19 cellular contexts compared by ENCODE assay signal in the genomic region with DNA sequence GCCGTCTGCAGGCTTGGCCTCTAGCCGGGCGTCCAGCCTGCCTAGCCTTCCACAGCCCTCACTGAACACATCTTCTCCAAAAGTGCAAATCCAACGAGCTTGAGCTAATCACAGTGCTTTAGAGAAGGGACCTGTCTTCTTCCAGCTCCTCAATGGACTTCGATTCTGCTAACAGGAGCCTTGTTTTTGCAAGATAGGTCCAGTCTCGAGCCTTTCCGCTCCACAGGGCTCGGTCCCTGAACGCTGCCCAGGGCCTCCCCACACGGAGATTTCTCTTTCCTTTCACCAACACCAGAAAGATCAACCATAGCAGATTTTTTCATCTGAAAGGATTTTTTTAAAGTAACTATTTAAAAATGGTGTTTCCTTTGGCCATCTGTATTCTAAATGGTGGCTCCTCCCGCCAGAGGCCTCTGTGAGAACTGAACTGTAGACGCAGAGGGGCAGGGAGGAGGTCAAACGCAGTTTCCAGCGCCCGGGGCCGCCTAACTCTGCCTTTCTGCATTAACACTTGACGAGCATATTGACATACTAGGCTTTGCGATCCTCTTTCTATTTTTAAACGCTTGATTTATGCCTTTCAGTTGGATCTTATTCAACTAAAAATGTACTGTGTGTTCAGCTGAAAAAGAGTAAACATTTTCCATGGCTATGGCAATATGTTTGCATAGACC.
DNase-seq lines count a peak whose midpoint lies in the region; ATAC-seq, FAIRE-seq and TF ChIP-seq lines count a peak whose summit lies in the region.
"Had no signal": no experiment of that assay in that cellular context is flagged by ENCODE, and none has a peak within 500 bp of the region (broad histone marks: within the 10 kb centered on the region; RNA-seq: fewer than 3 reads in every experiment).

No MANE protein-coding gene starts in this region.

- H3K27me3 ChIP-seq in GM23338 (ENCODE audit: insufficient read depth), result no peaks in the 10 kb centered on the region

- no peak for ATAC-seq in GM23338
- ATAC-seq in omental fat pad (ENCODE audit: low FRiP score), result no peak
- no peak for ATAC-seq in GM18870 (IDR thresholded peaks at IDR 0.05; ENCODE audit: unreplicated experiment)
- ATAC-seq: activated CD4-positive, alpha-beta T cell treated with anti-CD3 and anti-CD28 coated beads for 36 hours; body of pancreas; gastroesophageal sphincter; left ventricle myocardium superior had no signal

- H3K27me3 Mint-ChIP-seq in GM23338 (ENCODE audit: insufficient read depth, low read depth, poor library complexity), result no peaks in the 10 kb centered on the region
- no peaks in the 10 kb centered on the region for H3K27me3 Mint-ChIP-seq in activated T-helper 2 cell treated with anti-CD3 and anti-CD28 coated beads, Interferon-gamma antibody, Interleukin-2, Interleukin-4, amounts not matched to agents 10 μg/mL and 5 μg/mL and 100 μg/mL, durations not matched to agents 14 hours and 24 hours and 36 hours (ENCODE audit: low read depth)
- H3K27me3 Mint-ChIP-seq: dendritic cell treated with granulocyte-macrophage colony-stimulating factor and Interleukin-4, amounts not matched to agents 40 ng/mL and 50 ng/mL, for 4 days had no signal

- H4K20me1 ChIP-seq in GM23338 (replicated peaks; ENCODE audit: insufficient read depth), result no peaks in the 10 kb centered on the region

- H3K4me2 ChIP-seq in GM23338, result no peak overlapping the region

- no peak overlapping the region for H3K27ac ChIP-seq in GM23338 (ENCODE audit: low read depth)
- H3K27ac ChIP-seq: body of pancreas, gastroesophageal sphincter had no signal

- peak; percentile 95 for FAIRE-seq in islet of Langerhans (lab: Jason Lieb, UNC)
- FAIRE-seq: GM12891 had no signal

- no peaks in the 10 kb centered on the region for H3K9me3 Mint-ChIP-seq in GM23338
- H3K9me3 Mint-ChIP-seq in activated T-helper 2 cell treated with anti-CD3 and anti-CD28 coated beads, Interferon-gamma antibody, Interleukin-2, Interleukin-4, amounts not matched to agents 10 μg/mL and 5 μg/mL and 100 μg/mL, durations not matched to agents 14 hours and 24 hours and 36 hours, result no peaks in the 10 kb centered on the region
- H3K9me3 Mint-ChIP-seq: activated naive CD8-positive, alpha-beta T cell treated with anti-CD3 and anti-CD28 coated beads for 36 hours; dendritic cell treated with granulocyte-macrophage colony-stimulating factor and Interleukin-4, amounts not matched to agents 40 ng/mL and 50 ng/mL, for 4 days; IgD-negative memory B cell had no signal

- no peaks in the 10 kb centered on the region for H3K9me2 ChIP-seq in GM23338 (ENCODE audit: insufficient read depth)

- no peaks in the 10 kb centered on the region for H3K36me3 Mint-ChIP-seq in GM23338 (ENCODE audit: low read depth)
- no peaks in the 10 kb centered on the region for H3K36me3 Mint-ChIP-seq in activated T-helper 2 cell treated with anti-CD3 and anti-CD28 coated beads, Interferon-gamma antibody, Interleukin-2, Interleukin-4, amounts not matched to agents 10 μg/mL and 5 μg/mL and 100 μg/mL, durations not matched to agents 14 hours and 24 hours and 36 hours (ENCODE audit: low read depth)
- H3K36me3 Mint-ChIP-seq: activated naive CD8-positive, alpha-beta T cell treated with anti-CD3 and anti-CD28 coated beads for 36 hours had no signal

- H3K36me3 ChIP-seq in GM23338 (ENCODE audit: insufficient read depth), result no peaks in the 10 kb centered on the region
- H3K36me3 ChIP-seq: gastroesophageal sphincter had no signal

- peak overlapping the region; percentile 23; the same call in 1 of the 2 replicates for H2AFZ ChIP-seq in GM23338

- H3F3A ChIP-seq in GM23338 (replicated peaks; ENCODE audit: low read depth), result no peaks in the 10 kb centered on the region

- H3K4me3 ChIP-seq in GM23338, result no peak overlapping the region
- H3K4me3 ChIP-seq: body of pancreas, gastroesophageal sphincter had no signal

- H3K27ac Mint-ChIP-seq in GM23338, result no peak overlapping the region
- H3K27ac Mint-ChIP-seq in activated T-helper 2 cell treated with anti-CD3 and anti-CD28 coated beads, Interferon-gamma antibody, Interleukin-2, Interleukin-4, amounts not matched to agents 10 μg/mL and 5 μg/mL and 100 μg/mL, durations not matched to agents 14 hours and 24 hours and 36 hours, result no peak overlapping the region
- H3K27ac Mint-ChIP-seq: activated CD4-positive, alpha-beta T cell treated with anti-CD3 and anti-CD28 coated beads for 36 hours; activated naive CD8-positive, alpha-beta T cell treated with anti-CD3 and anti-CD28 coated beads for 36 hours; dendritic cell treated with granulocyte-macrophage colony-stimulating factor and Interleukin-4, amounts not matched to agents 40 ng/mL and 50 ng/mL, for 4 days; IgD-negative memory B cell had no signal

- no peaks in the 10 kb centered on the region for H3K4me1 ChIP-seq in GM23338 (ENCODE audit: insufficient read depth)
- H3K4me1 ChIP-seq: gastroesophageal sphincter had no signal

- no peaks in the 10 kb centered on the region for H3K4me1 Mint-ChIP-seq in GM23338
- H3K4me1 Mint-ChIP-seq in activated T-helper 2 cell treated with anti-CD3 and anti-CD28 coated beads, Interferon-gamma antibody, Interleukin-2, Interleukin-4, amounts not matched to agents 10 μg/mL and 5 μg/mL and 100 μg/mL, durations not matched to agents 14 hours and 24 hours and 36 hours (ENCODE audit: low read depth), result no peaks in the 10 kb centered on the region
- H3K4me1 Mint-ChIP-seq: activated CD4-positive, alpha-beta T cell treated with anti-CD3 and anti-CD28 coated beads for 36 hours; activated naive CD8-positive, alpha-beta T cell treated with anti-CD3 and anti-CD28 coated beads for 36 hours; IgD-negative memory B cell had no signal

- no peaks in the 10 kb centered on the region for H3K79me2 ChIP-seq in GM23338 (replicated peaks; ENCODE audit: insufficient read depth)

- TF ChIP-seq CTCF in GM23338 (conservative IDR thresholded peaks at IDR 0.05; ENCODE audit: low read depth in 2 of 2) (no peak), omental fat pad (IDR thresholded peaks at IDR 0.05) (no peak)

- intact Hi-C loops in activated T-helper 2 cell treated with anti-CD3 and anti-CD28 coated beads, Interferon-gamma antibody, Interleukin-2, Interleukin-4, amounts not matched to agents 10 μg/mL and 5 μg/mL and 100 μg/mL, durations not matched to agents 14 hours and 24 hours and 36 hours (cut with micrococcal nuclease), result no loop called here

- H3K4me3 Mint-ChIP-seq in GM23338, result no peak overlapping the region
- no peak overlapping the region for H3K4me3 Mint-ChIP-seq in activated T-helper 2 cell treated with anti-CD3 and anti-CD28 coated beads, Interferon-gamma antibody, Interleukin-2, Interleukin-4, amounts not matched to agents 10 μg/mL and 5 μg/mL and 100 μg/mL, durations not matched to agents 14 hours and 24 hours and 36 hours (ENCODE audit: low read depth)
- H3K4me3 Mint-ChIP-seq: activated CD4-positive, alpha-beta T cell treated with anti-CD3 and anti-CD28 coated beads for 36 hours; activated naive CD8-positive, alpha-beta T cell treated with anti-CD3 and anti-CD28 coated beads for 36 hours; dendritic cell treated with granulocyte-macrophage colony-stimulating factor and Interleukin-4, amounts not matched to agents 40 ng/mL and 50 ng/mL, for 4 days; IgD-negative memory B cell had no signal

- DNase-seq in COLO668 (lab: John Stamatoyannopoulos, UW; ENCODE audit: unreplicated experiment) (peak; percentile 89), GM23338 (ENCODE audit: low spot score) (no peak), NCI-H2196 (lab: John Stamatoyannopoulos, UW; ENCODE audit: unreplicated experiment) (peak; percentile 16), DMS53 treated with DMSO at 0.1 percent for 48 hours (lab: John Stamatoyannopoulos, UW; ENCODE audit: unreplicated experiment) (no peak), omental fat pad (ENCODE audit: low spot score) (no peak)
- DNase-seq in activated T-helper 2 cell treated with anti-CD3 and anti-CD28 coated beads, Interferon-gamma antibody, Interleukin-2, Interleukin-4, amounts not matched to agents 10 μg/mL and 5 μg/mL and 100 μg/mL, durations not matched to agents 14 hours and 24 hours and 36 hours (ENCODE audit: low spot score), result no peak
- DNase-seq: activated CD4-positive, alpha-beta T cell treated with anti-CD3 and anti-CD28 coated beads for 36 hours; activated naive CD8-positive, alpha-beta T cell treated with anti-CD3 and anti-CD28 coated beads for 36 hours; GDM1; left ventricle myocardium superior; MV-4-11; NK-92 treated with Interleukin-12 subunit alpha and Interleukin-12 subunit beta, amount 100 ng/mL, for 24 hours had no signal

TF ChIP-seq in GM23338, 12 proteins besides CTCF, POLR2A, EP300 and RAD21 (continues in another document):
- TF ChIP-seq STAT1 (IDR thresholded peaks at IDR 0.05; ENCODE audit: unreplicated experiment) (no peak), ZNF114 (CRISPR knock-in tag; IDR thresholded peaks at IDR 0.05) (no peak), ZNF331 (CRISPR knock-in tag; IDR thresholded peaks at IDR 0.05; ENCODE audit: low read depth) (no peak), CREB1 (CRISPR knock-in tag; IDR thresholded peaks at IDR 0.05; ENCODE audit: low read depth) (no peak), POLR2AphosphoS5 (IDR thresholded peaks at IDR 0.05; ENCODE audit: low read depth) (no peak)
- TF ChIP-seq, protein P1, sequence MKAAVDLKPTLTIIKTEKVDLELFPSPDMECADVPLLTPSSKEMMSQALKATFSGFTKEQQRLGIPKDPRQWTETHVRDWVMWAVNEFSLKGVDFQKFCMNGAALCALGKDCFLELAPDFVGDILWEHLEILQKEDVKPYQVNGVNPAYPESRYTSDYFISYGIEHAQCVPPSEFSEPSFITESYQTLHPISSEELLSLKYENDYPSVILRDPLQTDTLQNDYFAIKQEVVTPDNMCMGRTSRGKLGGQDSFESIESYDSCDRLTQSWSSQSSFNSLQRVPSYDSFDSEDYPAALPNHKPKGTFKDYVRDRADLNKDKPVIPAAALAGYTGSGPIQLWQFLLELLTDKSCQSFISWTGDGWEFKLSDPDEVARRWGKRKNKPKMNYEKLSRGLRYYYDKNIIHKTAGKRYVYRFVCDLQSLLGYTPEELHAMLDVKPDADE (IDR thresholded peaks at IDR 0.05), result no peak

Comparison
In these comparisons a context has a peak if more than half of its experiments do, and no peak if none do; other contexts are left out.
1. DNase-seq: peak in COLO668 (single experiment) and NCI-H2196 (single experiment); none in GM23338 (single experiment), activated T-helper 2 cell treated with anti-CD3 and anti-CD28 coated beads, Interferon-gamma antibody, Interleukin-2, Interleukin-4, amounts not matched to agents 10 μg/mL and 5 μg/mL and 100 μg/mL, durations not matched to agents 14 hours and 24 hours and 36 hours (single experiment), DMS53 treated with DMSO at 0.1 percent for 48 hours (single experiment) and omental fat pad (single experiment).